In the genomic region with DNA sequence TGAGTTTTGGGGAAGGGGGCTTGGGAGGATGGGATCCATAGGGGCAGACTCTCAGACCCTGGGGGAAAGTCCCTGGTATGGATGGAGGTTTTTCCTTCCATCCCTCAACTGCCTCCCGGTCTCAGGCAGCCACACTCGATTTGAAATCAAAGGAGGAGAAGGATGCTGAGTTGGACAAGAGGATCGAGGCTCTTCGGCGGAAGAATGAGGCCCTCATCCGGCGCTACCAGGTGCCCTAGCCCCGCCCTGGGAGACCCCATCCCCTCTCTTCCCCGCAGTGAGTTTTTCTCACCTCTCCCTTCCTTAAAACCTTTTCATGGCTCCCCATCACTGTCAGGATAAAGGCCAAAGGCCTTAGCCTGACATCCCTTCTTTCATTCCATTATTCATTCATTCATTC, we compare ENCODE assay signal across 10 cellular contexts. TPM values are rescaled to one million over a fixed set of nuclear protein-coding genes. Genes with fewer than 3 reads are reported as not detected.
DNase-seq lines count a peak whose midpoint lies in the region; ATAC-seq lines count a peak whose summit lies in the region.
"Had no signal": no experiment of that assay in that cellular context is flagged by ENCODE, and none has a peak within 500 bp of the region (broad histone marks: within the 10 kb centered on the region; RNA-seq: fewer than 3 reads in every experiment).

No MANE protein-coding gene starts in this region.

- no peak for ATAC-seq in activated T-helper 17 cell treated with anti-CD3 and anti-CD28 coated beads, Interleukin-2, amount 50 U/mL, for 72 hours (replicated peaks)
- no peak for ATAC-seq in stimulated activated memory B cell treated with anti-CD40 and anti-IgM and Interleukin-4, amounts not matched to agents 10 μg/mL and 1 μg/mL and 100 μg/mL, for 72 hours
- ATAC-seq in HG03139 (IDR thresholded peaks at IDR 0.05; ENCODE audit: unreplicated experiment), result no peak
- ATAC-seq: T-helper 17 cell had no signal

- no peaks in the 10 kb centered on the region for H3K9me3 Mint-ChIP-seq in T-helper 1 cell treated with Interleukin-12 subunit alpha and Interleukin-12 subunit beta and Interleukin-4 antibody, amounts not matched to agents 30 μg/mL and 1 μg/mL, for 36 hours
- no peaks in the 10 kb centered on the region for H3K9me3 Mint-ChIP-seq in activated T-helper 17 cell treated with anti-CD3 and anti-CD28 coated beads, Interleukin-2, amount 50 U/mL, for 72 hours
- H3K9me3 Mint-ChIP-seq in immature natural killer cell, result no peaks in the 10 kb centered on the region
- no peaks in the 10 kb centered on the region for H3K9me3 Mint-ChIP-seq in stimulated activated memory B cell treated with anti-CD40 and anti-IgM and Interleukin-4, amounts not matched to agents 10 μg/mL and 1 μg/mL and 100 μg/mL, for 72 hours

- H3K27ac Mint-ChIP-seq in T-helper 1 cell treated with Interleukin-12 subunit alpha and Interleukin-12 subunit beta and Interleukin-4 antibody, amounts not matched to agents 30 μg/mL and 1 μg/mL, for 36 hours, result no peak overlapping the region
- H3K27ac Mint-ChIP-seq in activated T-helper 17 cell treated with anti-CD3 and anti-CD28 coated beads, Interleukin-2, amount 50 U/mL, for 72 hours, result peak overlapping the region; percentile 96
- H3K27ac Mint-ChIP-seq in immature natural killer cell, result peak overlapping the region in 4 of 6 donors; percentile 40 to 74 (median 58)
- peak overlapping the region; percentile 20 for H3K27ac Mint-ChIP-seq in stimulated activated memory B cell treated with anti-CD40 and anti-IgM and Interleukin-4, amounts not matched to agents 10 μg/mL and 1 μg/mL and 100 μg/mL, for 72 hours

- peaks cover 27% of the 10 kb centered on the region for H3K4me1 Mint-ChIP-seq in T-helper 1 cell treated with Interleukin-12 subunit alpha and Interleukin-12 subunit beta and Interleukin-4 antibody, amounts not matched to agents 30 μg/mL and 1 μg/mL, for 36 hours (ENCODE audit: low read depth)
- peaks cover 28% of the 10 kb centered on the region for H3K4me1 Mint-ChIP-seq in activated T-helper 17 cell treated with anti-CD3 and anti-CD28 coated beads, Interleukin-2, amount 50 U/mL, for 72 hours
- H3K4me1 Mint-ChIP-seq in immature natural killer cell, result peaks cover 43 to 56% of the 10 kb centered on the region in 2 donors
- H3K4me1 Mint-ChIP-seq in stimulated activated memory B cell treated with anti-CD40 and anti-IgM and Interleukin-4, amounts not matched to agents 10 μg/mL and 1 μg/mL and 100 μg/mL, for 72 hours, result peaks cover 52% of the 10 kb centered on the region

- H3K36me3 Mint-ChIP-seq in T-helper 1 cell treated with Interleukin-12 subunit alpha and Interleukin-12 subunit beta and Interleukin-4 antibody, amounts not matched to agents 30 μg/mL and 1 μg/mL, for 36 hours (ENCODE audit: low read depth), result peaks cover 38% of the 10 kb centered on the region
- peaks cover 65% of the 10 kb centered on the region for H3K36me3 Mint-ChIP-seq in activated T-helper 17 cell treated with anti-CD3 and anti-CD28 coated beads, Interleukin-2, amount 50 U/mL, for 72 hours (ENCODE audit: low read depth)
- peaks cover 16 to 31% (median 17%) of the 10 kb centered on the region in 3 donors for H3K36me3 Mint-ChIP-seq in immature natural killer cell
- H3K36me3 Mint-ChIP-seq in stimulated activated memory B cell treated with anti-CD40 and anti-IgM and Interleukin-4, amounts not matched to agents 10 μg/mL and 1 μg/mL and 100 μg/mL, for 72 hours, result peaks cover 43% of the 10 kb centered on the region

- peak overlapping the region; percentile 95 for H3K4me3 Mint-ChIP-seq in T-helper 1 cell treated with Interleukin-12 subunit alpha and Interleukin-12 subunit beta and Interleukin-4 antibody, amounts not matched to agents 30 μg/mL and 1 μg/mL, for 36 hours
- H3K4me3 Mint-ChIP-seq in activated T-helper 17 cell treated with anti-CD3 and anti-CD28 coated beads, Interleukin-2, amount 50 U/mL, for 72 hours, result peak overlapping the region; percentile 98
- H3K4me3 Mint-ChIP-seq in immature natural killer cell, result peak overlapping the region; percentile 70 to 94 (median 91)
- peak overlapping the region; percentile 24 for H3K4me3 Mint-ChIP-seq in stimulated activated memory B cell treated with anti-CD40 and anti-IgM and Interleukin-4, amounts not matched to agents 10 μg/mL and 1 μg/mL and 100 μg/mL, for 72 hours

- no peaks in the 10 kb centered on the region for H3K27me3 Mint-ChIP-seq in T-helper 1 cell treated with Interleukin-12 subunit alpha and Interleukin-12 subunit beta and Interleukin-4 antibody, amounts not matched to agents 30 μg/mL and 1 μg/mL, for 36 hours (ENCODE audit: low read depth)
- no peaks in the 10 kb centered on the region for H3K27me3 Mint-ChIP-seq in activated T-helper 17 cell treated with anti-CD3 and anti-CD28 coated beads, Interleukin-2, amount 50 U/mL, for 72 hours
- H3K27me3 Mint-ChIP-seq in immature natural killer cell (ENCODE audit: low read depth in 3 of 3), result peaks cover 15 to 17% (median 15%) of the 10 kb centered on the region in 3 donors
- H3K27me3 Mint-ChIP-seq in stimulated activated memory B cell treated with anti-CD40 and anti-IgM and Interleukin-4, amounts not matched to agents 10 μg/mL and 1 μg/mL and 100 μg/mL, for 72 hours, result no peaks in the 10 kb centered on the region
- H3K27me3 Mint-ChIP-seq: T-helper 17 cell had no signal

- DNase-seq in T-helper 1 cell (no peak), immature natural killer cell (no peak), NCI-H510A treated with DMSO at 0.1 percent for 48 hours (lab: John Stamatoyannopoulos, UW) (no peak), NCI-H1048 (lab: John Stamatoyannopoulos, UW) (no peak)
- DNase-seq: effector CD8-positive, alpha-beta T cell; T-helper 17 cell had no signal

RNA-seq across cellular contexts. Expression of gene CCDC9, which starts 2.1 kb away (rescaled TPM):
- total RNA-seq in activated T-helper 17 cell treated with anti-CD3 and anti-CD28 coated beads, Interleukin-2, amount 50 U/mL, for 72 hours, result 10 to 100 TPM; 38.9 to 44.6 TPM
- 10 to 100 TPM in 1 of 3 donors, 1 to 10 TPM in 2; 2.6 to 12.2 (median 5.1) TPM for polyA plus RNA-seq in immature natural killer cell

RNA-seq across cellular contexts. Expression of gene INAFM1, which starts 16.3 kb away (rescaled TPM):
- total RNA-seq in activated T-helper 17 cell treated with anti-CD3 and anti-CD28 coated beads, Interleukin-2, amount 50 U/mL, for 72 hours, result 10 to 100 TPM; 12.9 to 21.6 TPM
- polyA plus RNA-seq in immature natural killer cell, result 1 to 10 TPM; 1.2 to 3.9 (median 2.3) TPM

RNA-seq across cellular contexts. Expression of gene BBC3, which starts 27.4 kb away (rescaled TPM):
- total RNA-seq in activated T-helper 17 cell treated with anti-CD3 and anti-CD28 coated beads, Interleukin-2, amount 50 U/mL, for 72 hours, result 10 to 100 TPM; 18.7 to 41.9 TPM
- 10 to 100 TPM in 1 of 3 donors, 1 to 10 TPM in 2; 8.3 to 13.9 (median 8.4) TPM for polyA plus RNA-seq in immature natural killer cell

RNA-seq across cellular contexts. Expression of gene C5AR1, which starts 51.2 kb away (rescaled TPM):
- total RNA-seq in activated T-helper 17 cell treated with anti-CD3 and anti-CD28 coated beads, Interleukin-2, amount 50 U/mL, for 72 hours, result 1 to 10 TPM in 1 of 2 donors, under 1 TPM in 1; 0.85 to 2.4 TPM
- under 1 TPM in 2 of 3 donors, not detected in 1; 0.16 to 0.36 TPM for polyA plus RNA-seq in immature natural killer cell

Comparison
In these comparisons a context has a peak if more than half of its experiments do, and no peak if none do; other contexts are left out.
1. H3K4me3 Mint-ChIP-seq: peak in every context shown above with its lines; median percentile 98 in activated T-helper 17 cell treated with anti-CD3 and anti-CD28 coated beads, Interleukin-2, amount 50 U/mL, for 72 hours; 95 in T-helper 1 cell treated with Interleukin-12 subunit alpha and Interleukin-12 subunit beta and Interleukin-4 antibody, amounts not matched to agents 30 μg/mL and 1 μg/mL, for 36 hours; 91 in immature natural killer cell; 24 in stimulated activated memory B cell treated with anti-CD40 and anti-IgM and Interleukin-4, amounts not matched to agents 10 μg/mL and 1 μg/mL and 100 μg/mL, for 72 hours.